In the genomic region with DNA sequence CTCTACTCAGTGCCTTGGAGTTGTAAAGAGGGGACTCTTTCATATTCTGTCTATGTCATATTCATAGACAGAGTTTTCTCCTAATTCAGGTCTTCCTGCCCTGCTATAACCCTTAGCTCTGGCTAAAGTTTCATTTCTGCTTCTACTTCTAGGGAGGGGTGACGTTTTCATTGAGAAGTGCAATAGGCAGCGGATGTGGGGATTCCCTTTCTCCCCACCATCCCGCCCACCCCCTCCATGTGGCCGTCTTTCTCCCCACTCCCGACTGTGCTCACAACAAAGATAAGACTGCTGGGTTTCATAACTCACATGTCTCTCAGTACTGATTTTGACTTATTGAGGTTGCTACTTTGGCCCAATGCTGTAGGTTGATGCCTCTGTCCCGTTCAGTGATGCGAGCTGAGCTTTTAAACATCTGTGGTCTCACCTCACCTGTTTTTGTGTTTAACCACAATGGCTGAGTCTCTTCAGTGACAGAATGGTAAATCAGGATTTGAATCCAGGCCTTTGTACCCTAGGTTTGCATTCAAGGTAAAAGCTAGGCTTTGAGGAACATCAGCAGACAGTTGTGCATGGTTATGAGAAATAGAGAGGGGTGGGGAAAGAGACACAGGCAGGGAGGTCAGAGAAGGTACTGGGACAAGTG, we compare ENCODE assay signal across 8 cellular contexts. TPM values are rescaled to one million over a fixed set of nuclear protein-coding genes. Genes with fewer than 3 reads are reported as not detected.
A peak's percentile ranks its signal among the peaks of the same experiment; 100 is the strongest.
DNase-seq lines count a peak whose midpoint lies in the region; ATAC-seq and TF ChIP-seq lines count a peak whose summit lies in the region.

No MANE protein-coding gene starts in this region.

- H3K4me1 Mint-ChIP-seq in H9: peaks cover 7 to 12% of the 10 kb centered on the region in 2 experiments

- TF ChIP-seq POLR2A in spleen (IDR thresholded peaks at IDR 0.05): no peak

- H2BK5ac ChIP-seq in H9 (ENCODE audit: insufficient read length, low read length): no peak overlapping the region

- peak; percentile 75 for ATAC-seq in GM19035 (IDR thresholded peaks at IDR 0.05; ENCODE audit: unreplicated experiment)
- peak; percentile 64 for ATAC-seq in HG02973 (IDR thresholded peaks at IDR 0.05; ENCODE audit: unreplicated experiment)

- H2AFZ ChIP-seq in H9 (ENCODE audit: low read length): no peak overlapping the region

- no peak overlapping the region for H3K4me2 ChIP-seq in H9 (ENCODE audit: insufficient read depth, insufficient read length, low read length)

- WGBS in spleen, 5 donors: 37 to 65% (median 50%) methylated on average over 7 of the region's 7 CpGs
- WGBS in H9 (ENCODE audit: extremely low coverage, insufficient read length, low lambda C conversion rate): no CpG with 5 or more reads among the region's 7 CpGs

- H3K4me3 ChIP-seq in spleen: peak overlapping the region in 2 of 8 donors; percentile 7 to 49

- H3K27me3 ChIP-seq in spleen (replicated peaks in 1 of 7) (no peaks in the 10 kb centered on the region), H9 (ENCODE audit: insufficient read depth, low read length) (no peaks in the 10 kb centered on the region)

- H3K23ac ChIP-seq in H9 (ENCODE audit: insufficient read length, low read depth, low read length): no peak overlapping the region

- no peak overlapping the region for H2BK15ac ChIP-seq in H9 (ENCODE audit: low read depth, low read length)

- H3K27ac ChIP-seq in spleen: peak overlapping the region in 4 of 8 donors; percentile 37 to 54 (median 42)
- H3K27ac ChIP-seq in H9 (ENCODE audit: insufficient read length, low read depth, low read length): no peak overlapping the region

- H3K27me3 Mint-ChIP-seq in H9 (ENCODE audit: low read depth): no peaks in the 10 kb centered on the region; the same call in 1 of the 2 replicates

- H3K4me1 ChIP-seq in spleen (peaks cover 4 to 45% (median 23%) of the 10 kb centered on the region in 6 donors), H9 (ENCODE audit: insufficient read depth, low read length) (peaks cover 6% of the 10 kb centered on the region)

- no peak overlapping the region for H2BK20ac ChIP-seq in H9 (ENCODE audit: low read depth, low read length, poor library complexity, severe bottlenecking)

- H4K91ac ChIP-seq in H9 (ENCODE audit: insufficient read length, low read depth, low read length): no peak overlapping the region

- H3K18ac ChIP-seq in H9 (ENCODE audit: insufficient read length, low read depth, low read length): no peak overlapping the region

- H3K14ac ChIP-seq in H9 (ENCODE audit: insufficient read depth, low read length): no peak overlapping the region

- H2BK12ac ChIP-seq in H9 (ENCODE audit: insufficient read length, low read depth, low read length): no peak overlapping the region

- H2BK120ac ChIP-seq in H9 (ENCODE audit: low read depth, low read length, poor library complexity, severe bottlenecking): no peak overlapping the region

- DNase-seq in T-helper 22 cell (ENCODE audit: low read depth): peak; percentile 17
- peak; percentile 63 for DNase-seq in spleen
- DNase-seq in NCI-H345 (lab: John Stamatoyannopoulos, UW): no peak
- no peak for DNase-seq in superior temporal gyrus (ENCODE audit: extremely low spot score)
- no peak for DNase-seq in amygdala (lab: John Stamatoyannopoulos, UW)
- no peak for DNase-seq in H9

- no peaks in the 10 kb centered on the region for H3K23me2 ChIP-seq in H9 (ENCODE audit: insufficient read length, low read depth, low read length, poor library complexity, severe bottlenecking)

- H3K56ac ChIP-seq in H9 (ENCODE audit: insufficient read length, low read depth, low read length): no peak overlapping the region

- H3K27ac Mint-ChIP-seq in H9: no peak overlapping the region

- H3K79me2 ChIP-seq in H9 (ENCODE audit: insufficient read depth, low read length): no peaks in the 10 kb centered on the region

- H2AK5ac ChIP-seq in H9 (ENCODE audit: insufficient read length, low read length): no peak overlapping the region

- H4K8ac ChIP-seq in H9 (replicated peaks; ENCODE audit: insufficient read length, low read depth, low read length): no peak overlapping the region

- no peak overlapping the region for H4K5ac ChIP-seq in H9 (ENCODE audit: insufficient read length, low read depth, low read length)

- H3K4ac ChIP-seq in H9 (ENCODE audit: low read depth, low read length): no peak overlapping the region

- H3K4me3 Mint-ChIP-seq in H9: no peak overlapping the region

- no peaks in the 10 kb centered on the region for H4K20me1 ChIP-seq in H9 (ENCODE audit: control insufficient read depth, insufficient read depth, insufficient read length)

- H3K9me3 Mint-ChIP-seq in H9: no peaks in the 10 kb centered on the region

- no peaks in the 10 kb centered on the region for H3K79me1 ChIP-seq in H9 (ENCODE audit: insufficient read depth, low read depth, low read length, poor library complexity, severe bottlenecking)

- H3K9me3 ChIP-seq in spleen (no peaks in the 10 kb centered on the region), H9 (ENCODE audit: control insufficient read depth, low read depth, low read length) (no peaks in the 10 kb centered on the region)

- H3T11ph ChIP-seq in H9 (ENCODE audit: low read length): no peak overlapping the region

- H3K36me3 ChIP-seq in spleen: no peaks in the 10 kb centered on the region

- intact Hi-C loops in spleen (cut with DNase I; ENCODE audit: low total_unique reads): loop anchor here (10.0 kb wide), 1 partner anchor 46 kb away; no protein-coding TSS in a partner anchor

- no peaks in the 10 kb centered on the region for H3K36me3 Mint-ChIP-seq in H9 (ENCODE audit: insufficient read depth in 1 of 3, low read depth in 3 of 3)

- TF ChIP-seq CTCF in spleen (IDR thresholded peaks at IDR 0.05 in 8 of 11, conservative IDR thresholded peaks at IDR 0.05 in 3 of 11) (no peak), H9 (conservative IDR thresholded peaks at IDR 0.05) (no peak)

- H3K9ac ChIP-seq in H9 (ENCODE audit: extremely low read depth, insufficient read length, low read length): no peak overlapping the region

RNA-seq across cellular contexts. Expression of a gene that starts 7.8 kb away (rescaled TPM):
- total RNA-seq in spleen (1 to 10 TPM in 4 of 7 donors, under 1 TPM in 3; 0.58 to 3.3 (median 1.6) TPM), H9 (2021) (17.9 and 18.2 TPM in 2 replicates)
- under 1 TPM; 0.09 to 0.67 (median 0.29) TPM for polyA plus RNA-seq in spleen

RNA-seq across cellular contexts. Expression of a gene that starts 41.4 kb away (rescaled TPM):
- 10 to 100 TPM; 29.6 to 37.5 (median 30.1) TPM for total RNA-seq in spleen
- 10 to 100 TPM; 21.4 to 40.2 (median 34.2) TPM for polyA plus RNA-seq in spleen
- 13.9 and 14.0 TPM in 2 replicates for total RNA-seq in H9 (2021)

Comparison
In these comparisons a context has a peak if more than half of its experiments do, and no peak if none do; other contexts are left out.
1. DNase-seq: peak in T-helper 22 cell (single experiment) and spleen (single experiment); none in NCI-H345 (single experiment), superior temporal gyrus (single experiment), amygdala (0 of 56) and H9 (single experiment).